11 cellular contexts compared by ENCODE assay signal in genomic region chr12:70666364-70666763, GRCh38.
"Had no signal": no experiment of that assay in that cellular context is flagged by ENCODE, and none has a peak within 500 bp of the region (broad histone marks: within the 10 kb centered on the region; RNA-seq: fewer than 3 reads in every experiment).

No MANE protein-coding gene starts in this region.

- H3K4me3 ChIP-seq: GM23248, GM23338, HAP-1 had no signal

- FAIRE-seq: H1, H54 had no signal

- DNase-seq: GM23248, GOT3, H7, H9, HCEC 1CT, HFFc6 had no signal

- H3K36me3 ChIP-seq: HAP-1 had no signal

- H3K9ac ChIP-seq: GM23248 had no signal

- H3K4me2 ChIP-seq: GM23338 had no signal

- H3K27ac ChIP-seq: GM23248 had no signal

- ATAC-seq: GM23338, HCT116 had no signal

- H3K9me3 ChIP-seq: HAP-1 had no signal

- H2AFZ ChIP-seq: GM23248, GM23338 had no signal
